In genomic region chr2:9002313-9002636, GRCh38 we compare ENCODE assay signal across 9 cellular contexts. TPM values are rescaled to one million over a fixed set of nuclear protein-coding genes. Genes with fewer than 3 reads are reported as not detected.
A peak's percentile ranks its signal among the peaks of the same experiment; 100 is the strongest.
DNase-seq lines count a peak whose midpoint lies in the region; ATAC-seq, FAIRE-seq and TF ChIP-seq lines count a peak whose summit lies in the region.
"Had no signal": no experiment of that assay in that cellular context is flagged by ENCODE, and none has a peak within 500 bp of the region (broad histone marks: within the 10 kb centered on the region; RNA-seq: fewer than 3 reads in every experiment).

No MANE protein-coding gene starts in this region.

- no peaks in the 10 kb centered on the region for H3K9me3 Mint-ChIP-seq in activated CD8-positive, alpha-beta memory T cell treated with anti-CD3 and anti-CD28 coated beads, Interleukin-2, amount 10 ng/mL, durations not matched to agents 7 days and 5 days (ENCODE audit: low read depth)

- CTCF ChIA-PET in activated CD8-positive, alpha-beta memory T cell treated with anti-CD3 and anti-CD28 coated beads, Interleukin-2, amount 10 ng/mL, durations not matched to agents 7 days and 5 days (lab: Charles Lee): interaction anchor here (1.5 kb wide), 1 partner anchor 15 kb away, joined by 3 read pairs; no protein-coding TSS in a partner anchor

- intact Hi-C loops in kidney (cut with DNase I): no loop called here
- intact Hi-C loops in thyroid gland (cut with DNase I): no loop called here

- 30 to 32% methylated on average over 7 of the region's 7 CpGs for WGBS in tibial nerve, 2 donors
- WGBS in thyroid gland, 2 donors: 46 to 51% methylated on average over 7 of the region's 7 CpGs

- H3K4me3 ChIP-seq in astrocyte of the spinal cord (ENCODE audit: low read depth, low read length) (peak overlapping the region; percentile 64), kidney (ENCODE audit: low read length in 2 of 2) (peak overlapping the region; percentile 47 to 69), tibial nerve (peak overlapping the region; percentile 64 to 73 (median 67)), thyroid gland (replicated peaks in 1 of 3) (peak overlapping the region in 1 of 3 donors; percentile 75)

- no peak overlapping the region for H3K27ac ChIP-seq in kidney (ENCODE audit: low read depth in 2 of 2, low read length in 2 of 2)
- H3K27ac ChIP-seq in tibial nerve: peak overlapping the region in 2 of 4 donors; percentile 81 to 94
- no peak overlapping the region for H3K27ac ChIP-seq in thyroid gland

- peaks cover 0 to 4% of the 10 kb centered on the region in 2 donors for H3K4me1 ChIP-seq in kidney (ENCODE audit: control insufficient read depth in 1 of 2, insufficient read depth in 1 of 2, low read depth in 1 of 2, low read length in 2 of 2)
- H3K4me1 ChIP-seq in tibial nerve: peaks cover 0 to 20% (median 4%) of the 10 kb centered on the region in 4 donors
- peaks cover 9 to 12% of the 10 kb centered on the region in 2 donors for H3K4me1 ChIP-seq in thyroid gland

- no peaks in the 10 kb centered on the region for H3K27me3 ChIP-seq in tibial nerve
- no peaks in the 10 kb centered on the region for H3K27me3 ChIP-seq in thyroid gland

- H3K36me3 ChIP-seq in kidney (ENCODE audit: control insufficient read depth in 1 of 2, insufficient read depth in 2 of 2, low read length in 2 of 2) (no peaks in the 10 kb centered on the region), tibial nerve (no peaks in the 10 kb centered on the region), thyroid gland (no peaks in the 10 kb centered on the region)

- in situ Hi-C loops in astrocyte of the spinal cord (cut with HindIII; ENCODE audit: low sequenced_read_pairs): no loop called here

- no peak for TF ChIP-seq EP300 in tibial nerve (IDR thresholded peaks at IDR 0.05)

- FAIRE-seq in kidney (lab: Jason Lieb, UNC): no peak
- FAIRE-seq: D721Med had no signal

- TF ChIP-seq POLR2A in tibial nerve (IDR thresholded peaks at IDR 0.05) (no peak), thyroid gland (IDR thresholded peaks at IDR 0.05) (no peak)

- H3K9me3 ChIP-seq in kidney (ENCODE audit: control insufficient read depth in 1 of 2, low read length in 2 of 2) (no peaks in the 10 kb centered on the region), tibial nerve (no peaks in the 10 kb centered on the region), thyroid gland (no peaks in the 10 kb centered on the region)

- peak overlapping the region; percentile 74 for H3K4me3 Mint-ChIP-seq in activated CD8-positive, alpha-beta memory T cell treated with anti-CD3 and anti-CD28 coated beads, Interleukin-2, amount 10 ng/mL, durations not matched to agents 7 days and 5 days

- no peak overlapping the region for H3K9ac ChIP-seq in kidney (ENCODE audit: low read length in 2 of 2)

- ATAC-seq in activated CD8-positive, alpha-beta memory T cell treated with anti-CD3 and anti-CD28 coated beads, Interleukin-2, amount 10 ng/mL, durations not matched to agents 7 days and 5 days: no peak
- ATAC-seq in HG02678 (IDR thresholded peaks at IDR 0.05; ENCODE audit: unreplicated experiment): no peak

- no peak for TF ChIP-seq CTCF in astrocyte of the spinal cord (IDR thresholded peaks at IDR 0.05; ENCODE audit: low read depth, low read length)
- no peak for TF ChIP-seq CTCF in kidney (IDR thresholded peaks at IDR 0.05; ENCODE audit: borderline replicate concordance, extremely low read depth, insufficient read depth)
- TF ChIP-seq CTCF in tibial nerve (IDR thresholded peaks at IDR 0.05): no peak
- no peak for TF ChIP-seq CTCF in thyroid gland (IDR thresholded peaks at IDR 0.05)

- no peaks in the 10 kb centered on the region for H3K36me3 Mint-ChIP-seq in activated CD8-positive, alpha-beta memory T cell treated with anti-CD3 and anti-CD28 coated beads, Interleukin-2, amount 10 ng/mL, durations not matched to agents 7 days and 5 days

- H3K27ac Mint-ChIP-seq in activated CD8-positive, alpha-beta memory T cell treated with anti-CD3 and anti-CD28 coated beads, Interleukin-2, amount 10 ng/mL, durations not matched to agents 7 days and 5 days: no peak overlapping the region

- no peak for DNase-seq in activated CD8-positive, alpha-beta memory T cell treated with anti-CD3 and anti-CD28 coated beads, Interleukin-2, amount 10 ng/mL, durations not matched to agents 7 days and 5 days
- DNase-seq in activated CD8-positive, alpha-beta memory T cell treated with anti-CD3 and anti-CD28 coated beads, Interleukin-2, amount 50 U/mL, for 48 hours: no peak
- DNase-seq in astrocyte of the spinal cord (ENCODE audit: low read depth, low spot score) (peak; percentile 31), kidney (no peak), tibial nerve (ENCODE audit: low spot score in 2 of 2) (no peak), pons (ENCODE audit: low spot score) (no peak), thyroid gland (no peak)

- peaks cover 21% of the 10 kb centered on the region for H3K27me3 Mint-ChIP-seq in activated CD8-positive, alpha-beta memory T cell treated with anti-CD3 and anti-CD28 coated beads, Interleukin-2, amount 10 ng/mL, durations not matched to agents 7 days and 5 days

- peaks cover 16% of the 10 kb centered on the region for H3K4me1 Mint-ChIP-seq in activated CD8-positive, alpha-beta memory T cell treated with anti-CD3 and anti-CD28 coated beads, Interleukin-2, amount 10 ng/mL, durations not matched to agents 7 days and 5 days

RNA-seq across cellular contexts. Expression of gene MBOAT2, which starts 1.2 kb away (rescaled TPM):
- total RNA-seq in activated CD8-positive, alpha-beta memory T cell treated with anti-CD3 and anti-CD28 coated beads, Interleukin-2, amount 10 ng/mL, durations not matched to agents 7 days and 5 days: 1 to 10 TPM; 8.0 to 8.8 TPM
- total RNA-seq in kidney (28.6 TPM), tibial nerve (10 to 100 TPM; 23.7 to 56.2 (median 45.5) TPM), thyroid gland (10 to 100 TPM; 20.5 to 42.8 (median 24.4) TPM)
- polyA plus RNA-seq in kidney (ENCODE audit: insufficient read depth, low read depth, low replicate concordance): 15.9 TPM
